ENCODE assay signal across 10 cellular contexts in genomic region chr7:155722118-155722517, GRCh38.
DNase-seq lines count a peak whose midpoint lies in the region; ATAC-seq and TF ChIP-seq lines count a peak whose summit lies in the region.
"Had no signal": no experiment of that assay in that cellular context is flagged by ENCODE, and none has a peak within 500 bp of the region (broad histone marks: within the 10 kb centered on the region; RNA-seq: fewer than 3 reads in every experiment).

No MANE protein-coding gene starts in this region.

- DNase-seq in activated CD4-positive, alpha-beta T cell treated with anti-CD3 and anti-CD28 coated beads, Interleukin-2, amount 10 ng/mL, durations not matched to agents 7 days and 5 days = no peak
- no peak for DNase-seq in activated CD4-positive, alpha-beta T cell treated with anti-CD3 and anti-CD28 coated beads for 4 hours
- no peak for DNase-seq in NCI-H226
- DNase-seq in nephron progenitor cell = no peak
- DNase-seq in AG08395 (ENCODE audit: low spot score) = no peak
- DNase-seq: islet precursor cell, PC-9 had no signal

- H3K4me3 Mint-ChIP-seq in activated CD4-positive, alpha-beta T cell treated with anti-CD3 and anti-CD28 coated beads, Interleukin-2, amount 10 ng/mL, durations not matched to agents 7 days and 5 days = no peak overlapping the region
- H3K4me3 Mint-ChIP-seq in IgD-negative memory B cell (peak overlapping the region; percentile 70 to 88 (median 77)), nephron progenitor cell (no peak overlapping the region)

- H3K27me3 ChIP-seq in neutrophil = no peaks in the 10 kb centered on the region

- peaks cover 35% of the 10 kb centered on the region for H3K36me3 Mint-ChIP-seq in activated CD4-positive, alpha-beta T cell treated with anti-CD3 and anti-CD28 coated beads, Interleukin-2, amount 10 ng/mL, durations not matched to agents 7 days and 5 days (ENCODE audit: low read depth)
- peaks cover 2% of the 10 kb centered on the region for H3K36me3 Mint-ChIP-seq in IgD-negative memory B cell
- H3K36me3 Mint-ChIP-seq in nephron progenitor cell (ENCODE audit: low read depth) = peaks cover 33% of the 10 kb centered on the region

- POLR2A ChIA-PET in activated CD4-positive, alpha-beta T cell treated with anti-CD3 and anti-CD28 coated beads, Interleukin-2, amount 10 ng/mL, durations not matched to agents 7 days and 5 days (lab: Charles Lee) = no interaction called here

- TF ChIP-seq CTCF in neutrophil (IDR thresholded peaks at IDR 0.05) = no peak
- no peak for TF ChIP-seq CTCF in nephron progenitor cell (IDR thresholded peaks at IDR 0.05)

- peaks cover 14% of the 10 kb centered on the region in 2 experiments for H3K4me1 ChIP-seq in neutrophil (ENCODE audit: control insufficient read depth in 1 of 2, insufficient read depth in 1 of 2, low read depth in 1 of 2, low read length in 1 of 2)

- CTCF ChIA-PET in activated CD4-positive, alpha-beta T cell treated with anti-CD3 and anti-CD28 coated beads, Interleukin-2, amount 10 ng/mL, durations not matched to agents 7 days and 5 days (lab: Charles Lee) = no interaction called here

- peak overlapping the region; percentile 78 for H3K27ac ChIP-seq in neutrophil
- H3K27ac ChIP-seq: PC-9 had no signal

- H3K9me3 ChIP-seq in neutrophil = no peaks in the 10 kb centered on the region

- H3K9me3 Mint-ChIP-seq in activated CD4-positive, alpha-beta T cell treated with anti-CD3 and anti-CD28 coated beads, Interleukin-2, amount 10 ng/mL, durations not matched to agents 7 days and 5 days = no peaks in the 10 kb centered on the region
- no peaks in the 10 kb centered on the region for H3K9me3 Mint-ChIP-seq in IgD-negative memory B cell
- no peaks in the 10 kb centered on the region for H3K9me3 Mint-ChIP-seq in nephron progenitor cell

- ATAC-seq in HG02642 (IDR thresholded peaks at IDR 0.05; ENCODE audit: poor library complexity, unreplicated experiment) = peak; percentile 55

- H3K27me3 Mint-ChIP-seq in activated CD4-positive, alpha-beta T cell treated with anti-CD3 and anti-CD28 coated beads, Interleukin-2, amount 10 ng/mL, durations not matched to agents 7 days and 5 days = no peaks in the 10 kb centered on the region
- no peaks in the 10 kb centered on the region for H3K27me3 Mint-ChIP-seq in IgD-negative memory B cell
- no peaks in the 10 kb centered on the region for H3K27me3 Mint-ChIP-seq in nephron progenitor cell (ENCODE audit: low read depth, poor library complexity)

- H3K4me1 Mint-ChIP-seq in activated CD4-positive, alpha-beta T cell treated with anti-CD3 and anti-CD28 coated beads, Interleukin-2, amount 10 ng/mL, durations not matched to agents 7 days and 5 days = peaks cover 21% of the 10 kb centered on the region
- peaks cover 47 to 61% (median 56%) of the 10 kb centered on the region in 3 donors for H3K4me1 Mint-ChIP-seq in IgD-negative memory B cell
- peaks cover 5% of the 10 kb centered on the region for H3K4me1 Mint-ChIP-seq in nephron progenitor cell

- peaks cover 35% of the 10 kb centered on the region for H3K36me3 ChIP-seq in neutrophil

- H3K4me3 ChIP-seq in neutrophil (ENCODE audit: low read depth in 1 of 2, low read length in 1 of 2) = no peak overlapping the region
- H3K4me3 ChIP-seq: PC-9 had no signal

- peak overlapping the region; percentile 46 for H3K27ac Mint-ChIP-seq in activated CD4-positive, alpha-beta T cell treated with anti-CD3 and anti-CD28 coated beads, Interleukin-2, amount 10 ng/mL, durations not matched to agents 7 days and 5 days
- H3K27ac Mint-ChIP-seq in IgD-negative memory B cell = peak overlapping the region; percentile 67 to 95 (median 76)
- no peak overlapping the region for H3K27ac Mint-ChIP-seq in nephron progenitor cell

Comparison
In these comparisons a context has a peak if more than half of its experiments do, and no peak if none do; other contexts are left out.
1. H3K4me3 Mint-ChIP-seq: peak in IgD-negative memory B cell (4 of 4); none in activated CD4-positive, alpha-beta T cell treated with anti-CD3 and anti-CD28 coated beads, Interleukin-2, amount 10 ng/mL, durations not matched to agents 7 days and 5 days (single experiment) and nephron progenitor cell (single experiment).